In genomic region chr3:39329493-39329892, GRCh38 we compare ENCODE assay signal across 1 cellular context.
TF ChIP-seq lines count a peak whose summit lies in the region.

A gene with protein sequence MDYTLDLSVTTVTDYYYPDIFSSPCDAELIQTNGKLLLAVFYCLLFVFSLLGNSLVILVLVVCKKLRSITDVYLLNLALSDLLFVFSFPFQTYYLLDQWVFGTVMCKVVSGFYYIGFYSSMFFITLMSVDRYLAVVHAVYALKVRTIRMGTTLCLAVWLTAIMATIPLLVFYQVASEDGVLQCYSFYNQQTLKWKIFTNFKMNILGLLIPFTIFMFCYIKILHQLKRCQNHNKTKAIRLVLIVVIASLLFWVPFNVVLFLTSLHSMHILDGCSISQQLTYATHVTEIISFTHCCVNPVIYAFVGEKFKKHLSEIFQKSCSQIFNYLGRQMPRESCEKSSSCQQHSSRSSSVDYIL (plus strand): TSS chr3:39329709. CDS start chr3:39332332, 2,623 bp downstream.

TF ChIP-seq in H1, 55 proteins besides CTCF, POLR2A, EP300 and RAD21 (continued from another document):
- TF ChIP-seq FOSL1 (IDR thresholded peaks at IDR 0.05; ENCODE audit: insufficient read depth, low read depth, low read length) (no peak), KDM4A (IDR thresholded peaks at IDR 0.05; ENCODE audit: low read depth, low read length, severe bottlenecking) (no peak), ATF3 (IDR thresholded peaks at IDR 0.05; ENCODE audit: insufficient read depth, low read depth, low read length) (no peak), TCF12 (IDR thresholded peaks at IDR 0.05; ENCODE audit: low read depth, low read length) (no peak), ZNF274 (IDR thresholded peaks at IDR 0.05; ENCODE audit: borderline replicate concordance, extremely low read depth, low read length) (no peak), SIX5 (IDR thresholded peaks at IDR 0.05; ENCODE audit: low read depth, low read length) (no peak), ASH2L (IDR thresholded peaks at IDR 0.05; ENCODE audit: low read length) (no peak), PHF8 (conservative IDR thresholded peaks at IDR 0.05; ENCODE audit: low read depth, low read length) (no peak), BACH1 (IDR thresholded peaks at IDR 0.05; ENCODE audit: low read length) (no peak)
- TF ChIP-seq, protein P1, sequence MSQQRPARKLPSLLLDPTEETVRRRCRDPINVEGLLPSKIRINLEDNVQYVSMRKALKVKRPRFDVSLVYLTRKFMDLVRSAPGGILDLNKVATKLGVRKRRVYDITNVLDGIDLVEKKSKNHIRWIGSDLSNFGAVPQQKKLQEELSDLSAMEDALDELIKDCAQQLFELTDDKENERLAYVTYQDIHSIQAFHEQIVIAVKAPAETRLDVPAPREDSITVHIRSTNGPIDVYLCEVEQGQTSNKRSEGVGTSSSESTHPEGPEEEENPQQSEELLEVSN (IDR thresholded peaks at IDR 0.05) = no peak
